9 cellular contexts compared by ENCODE assay signal in genomic region chr17:63950940-63951907, GRCh38. TPM values are rescaled to one million over a fixed set of nuclear protein-coding genes. Genes with fewer than 3 reads are reported as not detected.
DNase-seq lines count a peak whose midpoint lies in the region; ATAC-seq and TF ChIP-seq lines count a peak whose summit lies in the region.
"Had no signal": no experiment of that assay in that cellular context is flagged by ENCODE, and none has a peak within 500 bp of the region (broad histone marks: within the 10 kb centered on the region; RNA-seq: fewer than 3 reads in every experiment).

No MANE protein-coding gene starts in this region.

- ATAC-seq in HG02870 (IDR thresholded peaks at IDR 0.05; ENCODE audit: unreplicated experiment) = no peak
- ATAC-seq in GM18498 (IDR thresholded peaks at IDR 0.05; ENCODE audit: unreplicated experiment) = no peak
- no peak for ATAC-seq in HG03108 (IDR thresholded peaks at IDR 0.05; ENCODE audit: unreplicated experiment)

- H3K9me3 ChIP-seq in breast epithelium (no peaks in the 10 kb centered on the region), prostate gland (no peaks in the 10 kb centered on the region)

- H3K4me1 ChIP-seq in breast epithelium (no peaks in the 10 kb centered on the region), prostate gland (replicated peaks) (no peaks in the 10 kb centered on the region)

- no peak overlapping the region for H3K4me3 ChIP-seq in breast epithelium
- no peak overlapping the region for H3K4me3 ChIP-seq in prostate gland

- H3K27ac ChIP-seq in breast epithelium (no peak overlapping the region), prostate gland (no peak overlapping the region)

- 81% methylated on average over 29 of the region's 29 CpGs for WGBS in prostate gland

- TF ChIP-seq CTCF in breast epithelium (IDR thresholded peaks at IDR 0.05) (peak; percentile 18 to 51 (median 33)), prostate gland (IDR thresholded peaks at IDR 0.05) (peak in 3 of 4 experiments; percentile 26 to 52 (median 40))

- intact Hi-C loops in breast epithelium (cut with DNase I; ENCODE audit: low total_unique reads) = no loop called here
- intact Hi-C loops in prostate gland (cut with DNase I) = no loop called here

- DNase-seq in NCI-H1417 (lab: John Stamatoyannopoulos, UW) (peak in 2 of 3 experiments; percentile 1 to 5), NCI-H1417 treated with DMSO at 0.1 percent for 48 hours (lab: John Stamatoyannopoulos, UW) (no peak), M059J (ENCODE audit: low read depth) (peak; percentile 16), breast epithelium (ENCODE audit: low spot score in 2 of 2) (peak in 1 of 2 donors; percentile 57), prostate gland (ENCODE audit: low spot score) (peak; percentile 44)

- H3K27me3 ChIP-seq in breast epithelium (no peaks in the 10 kb centered on the region), prostate gland (replicated peaks; ENCODE audit: insufficient read depth) (no peaks in the 10 kb centered on the region)

- TF ChIP-seq POLR2A in breast epithelium (IDR thresholded peaks at IDR 0.05) (no peak), prostate gland (IDR thresholded peaks at IDR 0.05) (no peak)

- H3K36me3 ChIP-seq in breast epithelium (no peaks in the 10 kb centered on the region), prostate gland (no peaks in the 10 kb centered on the region)

RNA-seq across cellular contexts. Expression of gene CD79B, which starts 19.1 kb away (rescaled TPM):
- 0.27 and 0.54 TPM in 2 replicates for total RNA-seq in M059J (2014; rRNA removed; shearing (Covaris generic))
- total RNA-seq in breast epithelium (1 to 10 TPM; 2.2 to 7.9 (median 3.4) TPM), prostate gland (1 to 10 TPM; 1.6 to 2.2 TPM)

RNA-seq across cellular contexts. Expression of gene SCN4A, which starts 21.5 kb away (rescaled TPM):
- total RNA-seq in M059J (2014; rRNA removed; shearing (Covaris generic)) = not detected in 2 replicates
- total RNA-seq in breast epithelium = 10 to 100 TPM in 2 of 3 donors, 1 to 10 TPM in 1; 1.0 to 16.7 (median 10.2) TPM
- under 1 TPM; 0.23 TPM for total RNA-seq in prostate gland

RNA-seq across cellular contexts. Expression of gene GH1, which starts 32.6 kb away (rescaled TPM):
- not detected in 2 replicates for total RNA-seq in M059J (2014; rRNA removed; shearing (Covaris generic))
- total RNA-seq in breast epithelium = not detected
- total RNA-seq in prostate gland = not detected
- total RNA-seq: endothelial cell of umbilical vein had no signal

RNA-seq across cellular contexts. Expression of gene CSHL1, which starts 40.2 kb away (rescaled TPM):
- total RNA-seq in M059J (2014; rRNA removed; shearing (Covaris generic)) = not detected in 2 replicates
- total RNA-seq in breast epithelium = not detected
- total RNA-seq in prostate gland = under 1 TPM in 1 of 2 donors, not detected in 1; 0.34 TPM
- total RNA-seq: endothelial cell of umbilical vein had no signal

RNA-seq across cellular contexts. Expression of gene PRR29, which starts 46.9 kb away (rescaled TPM):
- total RNA-seq in M059J (2014; rRNA removed; shearing (Covaris generic)) = 0.05 TPM in 1 of 2 replicates, not detected in the other
- total RNA-seq in breast epithelium = 1 to 10 TPM in 1 of 3 donors, under 1 TPM in 2; 0.15 to 1.3 (median 0.16) TPM
- total RNA-seq in prostate gland = under 1 TPM; 0.09 to 0.74 TPM
